In the genomic region with DNA sequence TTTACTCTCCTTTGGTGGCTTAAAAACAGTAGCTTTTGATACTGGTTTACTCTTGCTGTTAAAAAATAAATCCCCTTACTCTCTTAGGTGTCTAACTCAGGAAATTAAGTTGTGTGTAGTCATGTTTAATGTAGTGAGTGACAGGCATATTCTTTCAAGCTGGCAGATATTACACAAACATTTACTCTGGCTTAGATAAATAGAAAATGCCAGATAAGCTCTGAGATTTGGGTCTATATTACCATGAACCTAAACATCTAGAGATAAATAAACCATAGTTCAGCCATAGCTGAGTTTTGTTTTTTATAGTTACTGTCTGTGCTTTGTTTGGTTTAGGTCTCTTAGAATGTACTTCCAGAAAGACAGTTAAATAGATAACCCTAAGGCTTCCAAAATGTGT, we compare ENCODE assay signal across 14 cellular contexts. TPM values are rescaled to one million over a fixed set of nuclear protein-coding genes. Genes with fewer than 3 reads are reported as not detected.
DNase-seq lines count a peak whose midpoint lies in the region; ATAC-seq and TF ChIP-seq lines count a peak whose summit lies in the region.
"Had no signal": no experiment of that assay in that cellular context is flagged by ENCODE, and none has a peak within 500 bp of the region (broad histone marks: within the 10 kb centered on the region; RNA-seq: fewer than 3 reads in every experiment).

No MANE protein-coding gene starts in this region.

- no peak overlapping the region for H3K27ac ChIP-seq in duodenal mucosa (ENCODE audit: low read depth, low read length)
- peak overlapping the region; percentile 89 for H3K27ac ChIP-seq in temporal lobe (ENCODE audit: low read depth, low read length)

- H3K36me3 ChIP-seq in duodenal mucosa (ENCODE audit: control insufficient read depth in 1 of 2, insufficient read depth in 2 of 2, low read length in 2 of 2): peaks cover 0 to 5% of the 10 kb centered on the region in 2 donors

- H3K4me3 ChIP-seq in LNCaP clone FGC (ENCODE audit: low read depth, low read length) (no peak overlapping the region), duodenal mucosa (ENCODE audit: low read depth in 1 of 2, low read length in 2 of 2) (peak overlapping the region; percentile 84 to 87)

- H3K9me3 ChIP-seq in duodenal mucosa (ENCODE audit: control insufficient read depth in 1 of 2, low read length in 2 of 2): no peaks in the 10 kb centered on the region

- DNase-seq in LNCaP clone FGC (ENCODE audit: low read depth) (peak; percentile 87), medulla oblongata (ENCODE audit: extremely low spot score) (peak; percentile 20), NCI-H2171 (lab: John Stamatoyannopoulos, UW) (no peak), OCI-M2 (lab: John Stamatoyannopoulos, UW; ENCODE audit: unreplicated experiment) (no peak)
- DNase-seq in stimulated activated CD4-positive, alpha-beta T cell treated with anti-CD3 and anti-CD28 coated beads, Interleukin-2, amount 100 ng/mL, for 24 hours: no peak
- DNase-seq: activated effector memory CD4-positive, alpha-beta T cell treated with Interleukin-2 at 50 U/mL for 16 hours; CD8-positive, alpha-beta memory T cell; cerebellar nuclear complex; NCI-H1436 treated with DMSO at 0.1 percent for 48 hours had no signal

- TF ChIP-seq CTCF in LNCaP clone FGC (IDR thresholded peaks at IDR 0.05; ENCODE audit: control insufficient read depth, extremely low read depth, insufficient read depth): no peak

- H3K4me1 ChIP-seq in duodenal mucosa (ENCODE audit: control insufficient read depth in 1 of 2, insufficient read depth in 2 of 2, low read length in 2 of 2): peaks cover 23 to 31% of the 10 kb centered on the region in 2 donors

- no peaks in the 10 kb centered on the region for H3K27me3 ChIP-seq in duodenal mucosa (ENCODE audit: control insufficient read depth in 1 of 2, insufficient read depth in 2 of 2, low read length in 2 of 2)

- ATAC-seq in GM19455 (IDR thresholded peaks at IDR 0.05; ENCODE audit: unreplicated experiment): no peak

- H3K9ac ChIP-seq in duodenal mucosa (ENCODE audit: low read depth in 1 of 2, low read length in 2 of 2): peak overlapping the region; percentile 12 to 66

RNA-seq across cellular contexts. Expression of a gene that starts 2.4 kb away (rescaled TPM):
- total RNA-seq in temporal lobe: 49.4 TPM
- total RNA-seq: CD8-positive, alpha-beta memory T cell; HT-29; T-helper 1 cell treated with Interleukin-12 subunit alpha and Interleukin-12 subunit beta and Interleukin-4 antibody, amounts not matched to agents 30 ng/mL and 1 ng/mL, for 36 hours had no signal

Comparison
In these comparisons a context has a peak if more than half of its experiments do, and no peak if none do; other contexts are left out.
1. DNase-seq: peak in LNCaP clone FGC (single experiment) and medulla oblongata (single experiment); none in stimulated activated CD4-positive, alpha-beta T cell treated with anti-CD3 and anti-CD28 coated beads, Interleukin-2, amount 100 ng/mL, for 24 hours (0 of 2), NCI-H2171 (single experiment) and OCI-M2 (single experiment).